Comparison of ENCODE assay signal across 8 cellular contexts in the genomic region with DNA sequence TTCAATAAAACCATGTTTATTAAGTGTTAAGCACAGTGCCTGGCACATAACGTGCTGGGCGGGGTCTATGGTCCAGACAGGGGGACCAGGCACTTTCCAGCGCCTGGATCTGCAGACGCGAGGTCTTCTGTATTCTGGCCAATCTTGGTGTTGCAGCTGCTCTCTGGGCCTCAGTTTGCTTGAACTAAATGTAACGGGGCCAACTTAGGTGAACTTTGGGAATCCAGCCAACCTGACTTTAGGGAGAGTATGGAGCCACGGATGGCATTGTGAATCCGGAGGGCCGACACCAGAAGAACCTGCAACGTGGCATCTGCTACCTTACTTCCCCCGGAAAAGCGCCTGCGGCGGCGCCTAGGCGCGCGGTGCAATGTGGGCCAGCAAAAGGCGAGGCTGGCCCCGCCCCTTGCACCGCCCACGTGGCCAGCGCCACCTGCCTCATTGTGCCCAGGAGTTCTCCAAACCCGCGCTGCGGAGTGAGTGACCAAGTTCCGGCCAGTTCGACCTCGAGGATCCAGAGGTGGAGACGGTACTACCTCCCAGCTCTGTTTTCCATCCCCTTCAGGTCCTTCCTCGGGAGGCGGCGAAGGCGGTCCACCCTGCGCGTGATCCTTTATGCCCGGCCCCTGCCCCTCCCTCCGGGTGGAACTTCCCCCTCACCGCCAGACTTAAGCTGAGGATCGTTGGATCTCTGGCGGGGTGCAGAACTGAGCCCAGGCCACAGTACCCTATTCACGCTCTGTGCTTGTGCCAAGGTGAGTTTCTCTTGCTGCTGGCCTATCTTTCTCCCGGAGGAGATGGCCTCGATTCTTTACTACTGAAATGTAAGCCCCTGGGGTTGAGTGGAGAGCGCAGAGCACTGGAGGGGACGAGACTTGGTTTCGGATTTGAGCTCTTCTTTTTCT. TPM values are rescaled to one million over a fixed set of nuclear protein-coding genes. Genes with fewer than 3 reads are reported as not detected.
DNase-seq lines count a peak whose midpoint lies in the region; ATAC-seq and TF ChIP-seq lines count a peak whose summit lies in the region.

TSS of gene AKR1A1 (plus strand) at position 426 of the 905 bp plus-strand sequence. CDS start 10,969 bp downstream, outside the sequence.

- peak within 1 kb of the TSS; percentile 96 for H3K27ac Mint-ChIP-seq in dendritic cell treated with granulocyte-macrophage colony-stimulating factor and Interleukin-4, amounts not matched to agents 40 ng/mL and 50 ng/mL, for 4 days

- intact Hi-C loops in dendritic cell treated with granulocyte-macrophage colony-stimulating factor and Interleukin-4, amounts not matched to agents 40 ng/mL and 50 ng/mL, for 4 days (cut with micrococcal nuclease), result loop anchor here (1.0 to 2.0 kb wide), 2 partner anchors 7 to 30 kb away; partner anchors contain the start of gene PRDX1
- intact Hi-C loops in left lung (cut with DNase I), result no loop called here

- H3K9me3 ChIP-seq in left lung, result no peaks in the 10 kb centered on the region

- H3K4me3 Mint-ChIP-seq in dendritic cell treated with granulocyte-macrophage colony-stimulating factor and Interleukin-4, amounts not matched to agents 40 ng/mL and 50 ng/mL, for 4 days, result peak within 1 kb of the TSS; percentile 93

- H3K4me1 Mint-ChIP-seq in dendritic cell treated with granulocyte-macrophage colony-stimulating factor and Interleukin-4, amounts not matched to agents 40 ng/mL and 50 ng/mL, for 4 days (ENCODE audit: low read depth), result peaks cover 43% of the 10 kb centered on the region

- H3K36me3 ChIP-seq in left lung, result peaks cover 0 to 29% of the 10 kb centered on the region in 2 donors

- H3K27me3 ChIP-seq in left lung, result no peaks in the 10 kb centered on the region

- DNase-seq in NCI-H748 (lab: John Stamatoyannopoulos, UW; ENCODE audit: unreplicated experiment), result peak; percentile 96
- peak; percentile 83 for DNase-seq in activated CD4-positive, alpha-beta T cell treated with anti-CD3 and anti-CD28 coated beads, Interleukin-2, amount 50 U/mL, for 1 hour
- DNase-seq in left lung, result peak; percentile 92 to 98
- peak; percentile 86 to 88 for DNase-seq in stimulated activated CD4-positive, alpha-beta T cell treated with anti-CD3 and anti-CD28 coated beads, Interleukin-2, amount 100 ng/mL, for 48 hours

- peak within 1 kb of the TSS; percentile 52 to 87 for H3K4me3 ChIP-seq in left lung

- TF ChIP-seq CTCF in C4-2B (conservative IDR thresholded peaks at IDR 0.05), result no peak
- peak in 1 of 2 donors; percentile 5 for TF ChIP-seq CTCF in left lung (IDR thresholded peaks at IDR 0.05)

- ATAC-seq in GM19372 (IDR thresholded peaks at IDR 0.05; ENCODE audit: low read depth, unreplicated experiment), result peak; percentile 90
- peak; percentile 87 for ATAC-seq in HG03521 (IDR thresholded peaks at IDR 0.05; ENCODE audit: unreplicated experiment)
- peak; percentile 98 for ATAC-seq in left lung

- peaks cover 13 to 43% of the 10 kb centered on the region in 2 donors for H3K4me1 ChIP-seq in left lung

- H3K27ac ChIP-seq in C4-2B (peak within 1 kb of the TSS; percentile 96), left lung (peak within 1 kb of the TSS; percentile 90 to 92)

- no peaks in the 10 kb centered on the region for H3K9me3 Mint-ChIP-seq in dendritic cell treated with granulocyte-macrophage colony-stimulating factor and Interleukin-4, amounts not matched to agents 40 ng/mL and 50 ng/mL, for 4 days

- H3K36me3 Mint-ChIP-seq in dendritic cell treated with granulocyte-macrophage colony-stimulating factor and Interleukin-4, amounts not matched to agents 40 ng/mL and 50 ng/mL, for 4 days (ENCODE audit: low read depth), result peaks cover 50% of the 10 kb centered on the region

- H3K27me3 Mint-ChIP-seq in dendritic cell treated with granulocyte-macrophage colony-stimulating factor and Interleukin-4, amounts not matched to agents 40 ng/mL and 50 ng/mL, for 4 days, result peaks cover 3% of the 10 kb centered on the region

RNA-seq across cellular contexts. Expression of gene AKR1A1, which starts in this region (rescaled TPM):
- 100 to 1,000 TPM; 183 to 258 TPM for total RNA-seq in left lung

Comparison
In these comparisons a context has a peak if more than half of its experiments do, and no peak if none do; other contexts are left out.
1. Peak in every context shown above with its lines: DNase-seq, ATAC-seq, H3K4me3 ChIP-seq and H3K27ac ChIP-seq.